7 cellular contexts compared by ENCODE assay signal in the genomic region with DNA sequence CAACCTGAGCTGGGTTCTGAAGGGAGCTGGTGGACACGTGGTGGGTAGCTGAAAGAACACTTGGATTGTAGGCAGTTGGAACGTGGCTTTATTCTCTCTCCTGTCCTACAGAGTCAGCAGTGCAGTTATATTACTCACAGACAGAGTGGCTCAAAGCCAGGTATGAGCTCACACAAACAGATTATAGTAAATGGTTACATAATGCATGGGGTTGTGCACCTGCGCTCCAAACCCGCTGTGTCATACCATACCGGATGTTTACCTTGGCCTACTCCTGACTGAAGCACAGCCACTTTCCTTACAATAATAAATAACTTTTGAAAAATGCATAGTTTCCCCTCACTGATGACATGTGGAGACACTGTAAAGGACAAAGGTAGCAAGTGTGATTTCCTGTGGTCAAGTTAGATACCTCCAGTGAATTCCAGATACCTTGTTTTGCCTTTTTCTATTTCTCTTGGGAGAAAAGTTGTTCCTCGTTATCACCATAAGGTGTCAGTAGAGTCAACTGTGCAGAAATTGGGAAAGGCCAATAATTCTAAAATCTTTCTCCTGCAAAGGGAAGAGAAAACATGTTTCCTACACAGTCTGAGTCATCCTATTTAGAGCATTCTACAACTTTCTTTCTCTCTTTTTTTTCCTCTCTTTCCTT. TPM values are rescaled to one million over a fixed set of nuclear protein-coding genes. Genes with fewer than 3 reads are reported as not detected.
DNase-seq lines count a peak whose midpoint lies in the region; ATAC-seq and TF ChIP-seq lines count a peak whose summit lies in the region.

No MANE protein-coding gene starts in this region.

- in situ Hi-C loops in gastrocnemius medialis (cut with MboI; ENCODE audit: low sequenced_read_pairs in 4 of 4): no loop called here

- H3K9me3 Mint-ChIP-seq in GM23338: peaks cover 60% of the 10 kb centered on the region

- H3K27me3 ChIP-seq in GM23338 (ENCODE audit: insufficient read depth): no peaks in the 10 kb centered on the region
- no peaks in the 10 kb centered on the region for H3K27me3 ChIP-seq in OCI-LY1 (ENCODE audit: insufficient read depth, low read length)
- H3K27me3 ChIP-seq in foreskin keratinocyte: no peaks in the 10 kb centered on the region
- H3K27me3 ChIP-seq in gastrocnemius medialis: no peaks in the 10 kb centered on the region

- H3K27ac Mint-ChIP-seq in GM23338: no peak overlapping the region

- H3K9me3 ChIP-seq in OCI-LY1 (ENCODE audit: low read length): peaks cover 8% of the 10 kb centered on the region; the same call in 1 of the 2 replicates
- H3K9me3 ChIP-seq in gastrocnemius medialis: no peaks in the 10 kb centered on the region

- no peaks in the 10 kb centered on the region for H3K4me1 Mint-ChIP-seq in GM23338

- CTCF ChIA-PET in HEK293T (lab: Yijun Ruan, JAX): no interaction called here

- TF ChIP-seq CTCF in GM23338 (conservative IDR thresholded peaks at IDR 0.05; ENCODE audit: low read depth in 2 of 2) (peak in 1 of 2 experiments; percentile 54; a peak in 3 of 4 replicates), OCI-LY1 (IDR thresholded peaks at IDR 0.05; ENCODE audit: low read length) (peak; percentile 31; the same call in 1 of the 2 replicates), foreskin keratinocyte (conservative IDR thresholded peaks at IDR 0.05) (peak; percentile 53), gastrocnemius medialis (IDR thresholded peaks at IDR 0.05 in 4 of 5, conservative IDR thresholded peaks at IDR 0.05 in 1 of 5) (peak in 3 of 5 experiments; percentile 14 to 26 (median 15))

- H3K27ac ChIP-seq in GM23338 (ENCODE audit: low read depth) (no peak overlapping the region), OCI-LY1 (ENCODE audit: low read depth, low read length, poor library complexity, severe bottlenecking) (no peak overlapping the region), foreskin keratinocyte (no peak overlapping the region), gastrocnemius medialis (no peak overlapping the region)

- H2AFZ ChIP-seq in GM23338 (no peak overlapping the region), OCI-LY1 (ENCODE audit: low read length) (no peak overlapping the region)

- peaks cover 32% of the 10 kb centered on the region; the same call in 2 of the 3 replicates for H3K36me3 Mint-ChIP-seq in GM23338 (ENCODE audit: low read depth)

- peaks cover 5% of the 10 kb centered on the region; the same call in 1 of the 2 replicates for H3K36me3 ChIP-seq in GM23338 (ENCODE audit: insufficient read depth)
- H3K36me3 ChIP-seq in OCI-LY1 (ENCODE audit: insufficient read depth, low read length): no peaks in the 10 kb centered on the region
- no peaks in the 10 kb centered on the region for H3K36me3 ChIP-seq in gastrocnemius medialis

- no peak overlapping the region for H3K4me2 ChIP-seq in GM23338
- no peak overlapping the region for H3K4me2 ChIP-seq in OCI-LY1 (ENCODE audit: low read length)

- POLR2A ChIA-PET in HEK293T (lab: Yijun Ruan, JAX): no interaction called here

- ATAC-seq in GM23338 (no peak), foreskin keratinocyte (peak; percentile 35), gastrocnemius medialis (peak in 1 of 2 donors; percentile 41), HG03439 (IDR thresholded peaks at IDR 0.05; ENCODE audit: unreplicated experiment) (no peak), GM18517 (IDR thresholded peaks at IDR 0.05; ENCODE audit: unreplicated experiment) (no peak)

- no peak overlapping the region for H3K4me3 Mint-ChIP-seq in GM23338

- no peaks in the 10 kb centered on the region for H4K20me1 ChIP-seq in GM23338 (replicated peaks; ENCODE audit: insufficient read depth)
- no peaks in the 10 kb centered on the region for H4K20me1 ChIP-seq in OCI-LY1 (ENCODE audit: insufficient read depth, low read length)

- H3F3A ChIP-seq in GM23338 (replicated peaks; ENCODE audit: low read depth): no peaks in the 10 kb centered on the region
- no peaks in the 10 kb centered on the region for H3F3A ChIP-seq in OCI-LY1 (ENCODE audit: insufficient read depth, low read length)

- H3K9me2 ChIP-seq in GM23338 (ENCODE audit: insufficient read depth): no peaks in the 10 kb centered on the region; the same call in 1 of the 2 replicates
- H3K9me2 ChIP-seq in OCI-LY1 (ENCODE audit: low read depth, low read length): no peaks in the 10 kb centered on the region

- DNase-seq in GM23338 (ENCODE audit: low spot score) (peak; percentile 68), foreskin keratinocyte (peak; percentile 40 to 64), gastrocnemius medialis (no peak), HEK293T (ENCODE audit: extremely low spot score) (no peak)

- H3K4me3 ChIP-seq in GM23338 (no peak overlapping the region), OCI-LY1 (ENCODE audit: low read depth, low read length, poor library complexity, severe bottlenecking) (no peak overlapping the region), gastrocnemius medialis (no peak overlapping the region)

- no peak for TF ChIP-seq POLR2A in gastrocnemius medialis (IDR thresholded peaks at IDR 0.05)

- H3K9ac ChIP-seq in OCI-LY1 (ENCODE audit: low read length): no peak overlapping the region

- no peaks in the 10 kb centered on the region for H3K27me3 Mint-ChIP-seq in GM23338 (ENCODE audit: insufficient read depth, low read depth, poor library complexity)

- H3K4me1 ChIP-seq in GM23338 (ENCODE audit: insufficient read depth) (no peaks in the 10 kb centered on the region), OCI-LY1 (ENCODE audit: insufficient read depth, low read length, severe bottlenecking) (no peaks in the 10 kb centered on the region), foreskin keratinocyte (no peaks in the 10 kb centered on the region), gastrocnemius medialis (no peaks in the 10 kb centered on the region)

- intact Hi-C loops in gastrocnemius medialis (cut with DNase I; ENCODE audit: low total_unique reads): no loop called here

- H3K79me2 ChIP-seq in GM23338 (replicated peaks; ENCODE audit: insufficient read depth) (no peaks in the 10 kb centered on the region), OCI-LY1 (ENCODE audit: insufficient read depth, low read length) (no peaks in the 10 kb centered on the region)

TF ChIP-seq in GM23338, 12 proteins besides CTCF, POLR2A, EP300 and RAD21 (continues in another document):
- TF ChIP-seq EZH2phosphoT487 (IDR thresholded peaks at IDR 0.05; ENCODE audit: unreplicated experiment) (no peak), POLR2AphosphoS5 (IDR thresholded peaks at IDR 0.05; ENCODE audit: low read depth) (no peak), CREB1 (CRISPR knock-in tag; IDR thresholded peaks at IDR 0.05; ENCODE audit: low read depth) (no peak), ZNF114 (CRISPR knock-in tag; IDR thresholded peaks at IDR 0.05) (no peak), ETS1 (IDR thresholded peaks at IDR 0.05) (no peak), EZH2 (IDR thresholded peaks at IDR 0.05; ENCODE audit: low read depth, unreplicated experiment) (no peak)

TF ChIP-seq in HEK293T, 16 proteins besides CTCF, POLR2A, EP300 and RAD21:
- TF ChIP-seq ZNF384 (IDR thresholded peaks at IDR 0.05) (no peak), NFRKB (IDR thresholded peaks at IDR 0.05) (no peak), FOXA1 (IDR thresholded peaks at IDR 0.05) (no peak)
TF ChIP-seq in HEK293T: peak in this region for 0.

RNA-seq across cellular contexts. Expression of gene MS4A6A, which starts 13.5 kb away (rescaled TPM):
- total RNA-seq in GM23338 (2014; rRNA removed; shearing (Covaris generic)): not detected in 2 replicates
- polyA plus RNA-seq in GM23338 (2016; fragmentation: Nextera tagmentation; extraction: Ambion mirVana): not detected in 2 replicates
- not detected in 2 replicates for total RNA-seq in foreskin keratinocyte
- polyA plus RNA-seq in foreskin keratinocyte: not detected in 2 replicates
- 10 to 100 TPM in 3 of 4 donors, 1 to 10 TPM in 1; 4.6 to 26.6 (median 18.8) TPM for total RNA-seq in gastrocnemius medialis

Comparison
In these comparisons a context has a peak if more than half of its experiments do, and no peak if none do; other contexts are left out.
1. DNase-seq: peak in GM23338 (single experiment) and foreskin keratinocyte (2 of 2); none in gastrocnemius medialis (0 of 2) and HEK293T (single experiment).